ENCODE assay signal across 25 cellular contexts in genomic region chr2:54516842-54517241, GRCh38.
"Had no signal": no experiment of that assay in that cellular context is flagged by ENCODE, and none has a peak within 500 bp of the region (broad histone marks: within the 10 kb centered on the region; RNA-seq: fewer than 3 reads in every experiment).

No MANE protein-coding gene starts in this region.

- H3K36me3 ChIP-seq: brain microvascular endothelial cell, cardiac muscle cell, SJSA1 had no signal

- H3K36me3 Mint-ChIP-seq: activated CD4-positive, alpha-beta memory T cell treated with anti-CD3 and anti-CD28 coated beads for 36 hours; activated naive CD8-positive, alpha-beta T cell had no signal

- H3K4me3 Mint-ChIP-seq: activated CD4-positive, alpha-beta memory T cell treated with anti-CD3 and anti-CD28 coated beads for 36 hours; activated CD4-positive, alpha-beta T cell treated with anti-CD3 and anti-CD28 coated beads, Interleukin-2, amount 10 ng/mL, durations not matched to agents 7 days and 5 days; activated naive CD4-positive, alpha-beta T cell treated with anti-CD3 and anti-CD28 coated beads for 36 hours; activated naive CD8-positive, alpha-beta T cell; activated T-helper 17 cell treated with anti-CD3 and anti-CD28 coated beads, Interleukin-2, amount 50 U/mL, for 72 hours; T-helper 1 cell treated with Interleukin-12 subunit alpha and Interleukin-12 subunit beta and Interleukin-4 antibody, amounts not matched to agents 30 μg/mL and 1 μg/mL, for 36 hours had no signal

- H3K4me1 Mint-ChIP-seq: activated T-helper 17 cell treated with anti-CD3 and anti-CD28 coated beads, Interleukin-2, amount 50 U/mL, for 72 hours had no signal

- H3K27me3 Mint-ChIP-seq: activated CD4-positive, alpha-beta memory T cell treated with anti-CD3 and anti-CD28 coated beads for 36 hours; activated naive CD8-positive, alpha-beta T cell had no signal

- H3K27me3 ChIP-seq: brain microvascular endothelial cell, cardiac muscle cell, SJSA1 had no signal

- H3K9me3 ChIP-seq: SJSA1 had no signal

- DNase-seq: activated CD4-positive, alpha-beta memory T cell treated with anti-CD3 and anti-CD28 coated beads for 36 hours; activated CD4-positive, alpha-beta T cell treated with anti-CD3 and anti-CD28 coated beads, Interleukin-2, amount 10 ng/mL, durations not matched to agents 7 days and 5 days; activated gamma-delta T cell; activated naive CD4-positive, alpha-beta T cell treated with anti-CD3 and anti-CD28 coated beads for 36 hours; activated T-cell treated with anti-CD3 and anti-CD28 coated beads for 4 hours; activated T-cell treated with anti-CD3 and anti-CD28 coated beads, Interleukin-2, amount 50 U/mL, for 48 hours; amygdala; brain microvascular endothelial cell; cerebellar nuclear complex; Kasumi-1; NCI-H146; NCI-H187 treated with DMSO at 0.1 percent for 48 hours; NCI-H2171; NCI-H2227 treated with DMSO at 0.1 percent for 48 hours; NCI-H510A; NCI-H526 treated with DMSO at 0.1 percent for 48 hours; NCI-H82; OCI-M1; Right ventricle myocardium superior had no signal

- H3K4me3 ChIP-seq: cardiac muscle cell, SJSA1 had no signal

- H3K9me3 Mint-ChIP-seq: activated CD4-positive, alpha-beta memory T cell treated with anti-CD3 and anti-CD28 coated beads for 36 hours; activated CD4-positive, alpha-beta T cell treated with anti-CD3 and anti-CD28 coated beads, Interleukin-2, amount 10 ng/mL, durations not matched to agents 7 days and 5 days; activated naive CD4-positive, alpha-beta T cell treated with anti-CD3 and anti-CD28 coated beads for 36 hours; activated T-helper 17 cell treated with anti-CD3 and anti-CD28 coated beads, Interleukin-2, amount 50 U/mL, for 72 hours; T-helper 1 cell treated with Interleukin-12 subunit alpha and Interleukin-12 subunit beta and Interleukin-4 antibody, amounts not matched to agents 30 μg/mL and 1 μg/mL, for 36 hours had no signal

- H3K27ac ChIP-seq: brain microvascular endothelial cell, cardiac muscle cell, SJSA1 had no signal

- H3K27ac Mint-ChIP-seq: activated CD4-positive, alpha-beta memory T cell treated with anti-CD3 and anti-CD28 coated beads for 36 hours; activated CD4-positive, alpha-beta T cell treated with anti-CD3 and anti-CD28 coated beads, Interleukin-2, amount 10 ng/mL, durations not matched to agents 7 days and 5 days; activated naive CD4-positive, alpha-beta T cell treated with anti-CD3 and anti-CD28 coated beads for 36 hours; activated naive CD8-positive, alpha-beta T cell; activated T-helper 17 cell treated with anti-CD3 and anti-CD28 coated beads, Interleukin-2, amount 50 U/mL, for 72 hours; T-helper 1 cell treated with Interleukin-12 subunit alpha and Interleukin-12 subunit beta and Interleukin-4 antibody, amounts not matched to agents 30 μg/mL and 1 μg/mL, for 36 hours had no signal

- ATAC-seq: activated T-helper 17 cell treated with anti-CD3 and anti-CD28 coated beads, Interleukin-2, amount 50 U/mL, for 72 hours; Panc1 had no signal
